ENCODE assay signal across 1 cellular context in genomic region chr1:25492323-25492722, GRCh38.
TF ChIP-seq lines count a peak whose summit lies in the region.

No MANE protein-coding gene starts in this region.

TF ChIP-seq in GM23338, 12 proteins besides CTCF, POLR2A, EP300 and RAD21 (continued from another document):
- no peak for TF ChIP-seq ZNF462 (CRISPR knock-in tag; IDR thresholded peaks at IDR 0.05)
- TF ChIP-seq JUNB (IDR thresholded peaks at IDR 0.05; ENCODE audit: unreplicated experiment): no peak
- TF ChIP-seq ETS1 (IDR thresholded peaks at IDR 0.05): no peak
- TF ChIP-seq EZH2phosphoT487 (IDR thresholded peaks at IDR 0.05; ENCODE audit: unreplicated experiment): no peak
- TF ChIP-seq POLR2AphosphoS5 (IDR thresholded peaks at IDR 0.05; ENCODE audit: low read depth): no peak
- no peak for TF ChIP-seq NANOG (IDR thresholded peaks at IDR 0.05; ENCODE audit: borderline replicate concordance)
- no peak for TF ChIP-seq EZH2 (IDR thresholded peaks at IDR 0.05; ENCODE audit: low read depth, unreplicated experiment)
- TF ChIP-seq ZNF114 (CRISPR knock-in tag; IDR thresholded peaks at IDR 0.05): no peak
TF ChIP-seq in GM23338: peak in this region for 0.
